In the genomic region with DNA sequence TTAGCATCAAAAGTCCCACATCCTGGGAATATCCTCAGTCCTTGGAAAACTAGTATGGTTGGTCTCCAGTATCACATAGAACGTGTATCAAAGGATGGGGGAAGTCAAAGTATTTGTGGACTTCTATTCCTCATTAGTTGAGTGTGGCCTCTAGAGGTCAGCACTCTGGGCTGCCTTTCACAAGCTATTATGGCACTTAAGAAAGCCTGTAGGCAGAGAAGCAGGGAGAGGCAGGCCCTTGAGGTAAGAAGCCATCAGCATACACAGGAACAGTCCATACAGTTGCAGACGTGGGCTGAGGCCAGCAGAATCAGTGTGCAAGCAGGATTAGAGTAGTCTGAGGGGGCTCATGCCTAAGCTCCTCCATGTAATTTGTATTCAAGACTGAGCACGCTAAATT, we compare ENCODE assay signal across 9 cellular contexts.
A peak's percentile ranks its signal among the peaks of the same experiment; 100 is the strongest.
DNase-seq lines count a peak whose midpoint lies in the region; ATAC-seq and TF ChIP-seq lines count a peak whose summit lies in the region.
"Had no signal": no experiment of that assay in that cellular context is flagged by ENCODE, and none has a peak within 500 bp of the region (broad histone marks: within the 10 kb centered on the region; RNA-seq: fewer than 3 reads in every experiment).

No MANE protein-coding gene starts in this region.

- no peak overlapping the region for H3K27ac Mint-ChIP-seq in activated CD4-positive, alpha-beta T cell treated with anti-CD3 and anti-CD28 coated beads, Interleukin-2, amount 10 ng/mL, durations not matched to agents 24 days and 14 days

- no peaks in the 10 kb centered on the region for H3K27me3 ChIP-seq in HL-60 (ENCODE audit: insufficient read depth, poor library complexity, severe bottlenecking)

- no peaks in the 10 kb centered on the region for H3K27me3 Mint-ChIP-seq in activated CD4-positive, alpha-beta T cell treated with anti-CD3 and anti-CD28 coated beads, Interleukin-2, amount 10 ng/mL, durations not matched to agents 24 days and 14 days

- no peak overlapping the region for H3K27ac ChIP-seq in HL-60 (replicated peaks)
- no peak overlapping the region for H3K27ac ChIP-seq in substantia nigra (ENCODE audit: low read depth, low read length, poor library complexity, severe bottlenecking)

- H3K4me3 ChIP-seq in HL-60 (replicated peaks; ENCODE audit: insufficient read depth, low read length) = no peak overlapping the region

- DNase-seq in CD1c-positive myeloid dendritic cell (ENCODE audit: extremely low spot score) (peak; percentile 2), HL-60 (ENCODE audit: low read depth in 1 of 2, low spot score in 1 of 2) (peak in 1 of 2 experiments; percentile 2), SW480 (ENCODE audit: low spot score) (peak; percentile 57), left colon (peak in 1 of 2 donors; percentile 6), substantia nigra (lab: John Stamatoyannopoulos, UW) (no peak)
- DNase-seq in activated CD4-positive, alpha-beta T cell treated with anti-CD3 and anti-CD28 coated beads, Interleukin-2, amount 10 ng/mL, durations not matched to agents 24 days and 14 days = no peak
- DNase-seq in activated naive CD4-positive, alpha-beta T cell treated with Interleukin-2 at 50 U/mL for 16 hours = no peak
- DNase-seq in activated CD4-positive, alpha-beta T cell treated with anti-CD3 and anti-CD28 coated beads for 4 hours = no peak
- DNase-seq: stimulated activated CD4-positive, alpha-beta T cell treated with anti-CD3 and anti-CD28 coated beads, Interleukin-4, amount 100 ng/mL, for 1 hour had no signal

- peak; percentile 40 for ATAC-seq in left colon

- no peak overlapping the region for H3K4me3 Mint-ChIP-seq in activated CD4-positive, alpha-beta T cell treated with anti-CD3 and anti-CD28 coated beads, Interleukin-2, amount 10 ng/mL, durations not matched to agents 24 days and 14 days

- H3K36me3 Mint-ChIP-seq in activated CD4-positive, alpha-beta T cell treated with anti-CD3 and anti-CD28 coated beads, Interleukin-2, amount 10 ng/mL, durations not matched to agents 24 days and 14 days (ENCODE audit: low read depth) = no peaks in the 10 kb centered on the region

- H3K4me1 Mint-ChIP-seq in activated CD4-positive, alpha-beta T cell treated with anti-CD3 and anti-CD28 coated beads, Interleukin-2, amount 10 ng/mL, durations not matched to agents 24 days and 14 days = no peaks in the 10 kb centered on the region

- no peaks in the 10 kb centered on the region for H3K9me3 Mint-ChIP-seq in activated CD4-positive, alpha-beta T cell treated with anti-CD3 and anti-CD28 coated beads, Interleukin-2, amount 10 ng/mL, durations not matched to agents 24 days and 14 days

- peak; percentile 19 for TF ChIP-seq CTCF in HL-60 (IDR thresholded peaks at IDR 0.05; ENCODE audit: insufficient read depth, low read length)

- intact Hi-C loops in left colon (cut with DNase I, micrococcal nuclease) = no loop called here
- intact Hi-C loops in activated CD4-positive, alpha-beta T cell treated with anti-CD3 and anti-CD28 coated beads, Interleukin-2, amount 10 ng/mL, durations not matched to agents 24 days and 14 days (cut with micrococcal nuclease) = no loop called here

Comparison
In these comparisons a context has a peak if more than half of its experiments do, and no peak if none do; other contexts are left out.
1. DNase-seq: peak in CD1c-positive myeloid dendritic cell (single experiment) and SW480 (single experiment); none in substantia nigra (0 of 49), activated CD4-positive, alpha-beta T cell treated with anti-CD3 and anti-CD28 coated beads, Interleukin-2, amount 10 ng/mL, durations not matched to agents 24 days and 14 days (single experiment), activated naive CD4-positive, alpha-beta T cell treated with Interleukin-2 at 50 U/mL for 16 hours (single experiment) and activated CD4-positive, alpha-beta T cell treated with anti-CD3 and anti-CD28 coated beads for 4 hours (0 of 2).